9 cellular contexts compared by ENCODE assay signal in genomic region chr14:74620497-74620921, GRCh38. TPM values are rescaled to one million over a fixed set of nuclear protein-coding genes. Genes with fewer than 3 reads are reported as not detected.
DNase-seq lines count a peak whose midpoint lies in the region; ATAC-seq and TF ChIP-seq lines count a peak whose summit lies in the region.
"Had no signal": no experiment of that assay in that cellular context is flagged by ENCODE, and none has a peak within 500 bp of the region (broad histone marks: within the 10 kb centered on the region; RNA-seq: fewer than 3 reads in every experiment).

No MANE protein-coding gene starts in this region.

- peak; percentile 22 to 26 for DNase-seq in stimulated activated CD4-positive, alpha-beta T cell treated with anti-CD3 and anti-CD28 coated beads, Interleukin-15, amount 100 ng/mL, for 48 hours (ENCODE audit: low read depth in 2 of 2)
- DNase-seq in stimulated activated CD4-positive, alpha-beta T cell treated with anti-CD3 and anti-CD28 coated beads, Interleukin-12 subunit alpha, Interleukin-12 subunit beta, amount 100 ng/mL, for 4 hours, result no peak
- DNase-seq in activated CD8-positive, alpha-beta memory T cell treated with anti-CD3 and anti-CD28 coated beads, Interleukin-2, amount 50 U/mL, for 4 hours, result peak; percentile 32
- DNase-seq in left ventricle myocardium superior (no peak), vagina (ENCODE audit: extremely low spot score in 2 of 2) (no peak), NCI-H2196 (lab: John Stamatoyannopoulos, UW; ENCODE audit: unreplicated experiment) (no peak), testis (no peak), GM10248 (ENCODE audit: extremely low spot score) (no peak)

- no peaks in the 10 kb centered on the region for H3K27me3 ChIP-seq in vagina
- no peaks in the 10 kb centered on the region for H3K27me3 ChIP-seq in testis

- intact Hi-C loops in left ventricle myocardium superior (cut with micrococcal nuclease) (no loop called here), vagina (cut with DNase I) (no loop called here), testis (cut with DNase I; ENCODE audit: low total_unique reads) (no loop called here)

- TF ChIP-seq CTCF in vagina (IDR thresholded peaks at IDR 0.05) (no peak), testis (IDR thresholded peaks at IDR 0.05) (no peak), GM10248 (IDR thresholded peaks at IDR 0.05; ENCODE audit: control extremely low read depth, extremely low read depth, low read depth, missing control alignments) (no peak)

- H3K9me3 ChIP-seq in vagina (no peaks in the 10 kb centered on the region), testis (no peaks in the 10 kb centered on the region)

- peak; percentile 5 for ATAC-seq in left ventricle myocardium superior

- peak overlapping the region; percentile 66 for H3K27ac ChIP-seq in vagina
- peak overlapping the region in 1 of 2 donors; percentile 75 for H3K27ac ChIP-seq in testis
- H3K27ac ChIP-seq: parathyroid adenoma had no signal

- POLR2A ChIA-PET in GM10248 (lab: Yijun Ruan, JAX), result no interaction called here

- CTCF ChIA-PET in GM10248 (lab: Yijun Ruan, JAX), result interaction anchor here (1.4 kb wide), 1 partner anchor 468 kb away, joined by 3 read pairs; no protein-coding TSS in a partner anchor

- WGBS in testis, 2 donors, result 78 to 80% methylated on average over 2 of the region's 2 CpGs

- H3K4me1 ChIP-seq in vagina (peaks cover 61% of the 10 kb centered on the region), testis (peaks cover 43% of the 10 kb centered on the region)
- H3K4me1 ChIP-seq: parathyroid adenoma had no signal

- no peak overlapping the region for H3K4me3 ChIP-seq in vagina
- H3K4me3 ChIP-seq in testis, result no peak overlapping the region

- TF ChIP-seq POLR2A in vagina (IDR thresholded peaks at IDR 0.05), result no peak
- no peak for TF ChIP-seq POLR2A in testis (IDR thresholded peaks at IDR 0.05)

- H3K36me3 ChIP-seq in vagina (no peaks in the 10 kb centered on the region), testis (ENCODE audit: low read depth, missing control alignments) (no peaks in the 10 kb centered on the region)

RNA-seq across cellular contexts. Expression of gene LTBP2, which starts 8.5 kb away (rescaled TPM):
- total RNA-seq in left ventricle myocardium superior (16.0 TPM), vagina (52.5 TPM), testis (10 to 100 TPM; 19.6 to 45.3 TPM)
- polyA plus RNA-seq in testis (ENCODE audit: insufficient read depth, low read depth, low replicate concordance), result 23.3 TPM

Comparison
In these comparisons a context has a peak if more than half of its experiments do, and no peak if none do; other contexts are left out.
1. DNase-seq: peak in stimulated activated CD4-positive, alpha-beta T cell treated with anti-CD3 and anti-CD28 coated beads, Interleukin-15, amount 100 ng/mL, for 48 hours (2 of 2) and activated CD8-positive, alpha-beta memory T cell treated with anti-CD3 and anti-CD28 coated beads, Interleukin-2, amount 50 U/mL, for 4 hours (single experiment); none in stimulated activated CD4-positive, alpha-beta T cell treated with anti-CD3 and anti-CD28 coated beads, Interleukin-12 subunit alpha, Interleukin-12 subunit beta, amount 100 ng/mL, for 4 hours (single experiment), left ventricle myocardium superior (single experiment), vagina (0 of 2), NCI-H2196 (single experiment), testis (single experiment) and GM10248 (single experiment).